8 cellular contexts compared by ENCODE assay signal in genomic region chr2:206765242-206766056, GRCh38.
A peak's percentile ranks its signal among the peaks of the same experiment; 100 is the strongest.
DNase-seq lines count a peak whose midpoint lies in the region; ATAC-seq and TF ChIP-seq lines count a peak whose summit lies in the region.

TSS of gene FASTKD2 (plus strand) at chr2:206765606. CDS start at chr2:206766694, 1,088 bp downstream.
TSS of gene MDH1B (minus strand) at chr2:206765328. CDS start at chr2:206765271, 57 bp downstream.

- peak within 1 kb of the TSS in 2 of 3 experiments; percentile 92 to 98 for H3K4me3 Mint-ChIP-seq in nephron

- CTCF ChIA-PET in RWPE1 (lab: Yijun Ruan, JAX), result interaction anchor here (0.7 to 0.9 kb wide), 3 partner anchors 35 to 153 kb away, joined by 3 to 5 read pairs (median 4); no protein-coding TSS in a partner anchor

- TF ChIP-seq CTCF in LNCaP clone FGC (IDR thresholded peaks at IDR 0.05; ENCODE audit: control insufficient read depth, extremely low read depth, insufficient read depth) (no peak), RWPE1 (conservative IDR thresholded peaks at IDR 0.05; ENCODE audit: low read depth) (no peak), nephron (IDR thresholded peaks at IDR 0.05; ENCODE audit: unreplicated experiment in 3 of 3) (no peak)

- no peaks in the 10 kb centered on the region for H3K27me3 Mint-ChIP-seq in nephron (ENCODE audit: low read depth)

- H3K4me3 ChIP-seq in LNCaP clone FGC (ENCODE audit: low read depth, low read length), result peak within 1 kb of the TSS; percentile 76

- H3K36me3 Mint-ChIP-seq in nephron (ENCODE audit: low read depth), result peaks cover 18% of the 10 kb centered on the region

- peak within 1 kb of the TSS; percentile 97 to 98 (median 97) for H3K27ac Mint-ChIP-seq in nephron

- peak within 1 kb of the TSS; percentile 91 for H3K27ac ChIP-seq in RWPE1

- ATAC-seq in stimulated activated naive CD8-positive, alpha-beta T cell treated with anti-CD3 and anti-CD28 coated beads, Interleukin-15, Interleukin-2, amounts not matched to agents 100 U/mL and 50 U/mL, for 24 hours, result peak; percentile 87

- H3K9me3 Mint-ChIP-seq in nephron, result no peaks in the 10 kb centered on the region

- H3K4me1 Mint-ChIP-seq in nephron, result peaks cover 18% of the 10 kb centered on the region

- POLR2A ChIA-PET in RWPE1 (lab: Yijun Ruan, JAX; ENCODE audit: low non-redundant PET), result interaction anchor here (0.6 kb wide), 1 partner anchor 369 kb away, joined by 3 read pairs; no protein-coding TSS in a partner anchor

- DNase-seq in EH (ENCODE audit: low read depth) (peak; percentile 95), GOT3 (lab: John Stamatoyannopoulos, UW) (peak; percentile 82), LNCaP clone FGC (ENCODE audit: low read depth) (peak; percentile 85), RWPE1 (ENCODE audit: low spot score) (peak; percentile 92), fibroblast of the conjunctiva (ENCODE audit: low read depth) (peak; percentile 90)
- peak; percentile 72 for DNase-seq in activated effector memory CD4-positive, alpha-beta T cell treated with Interleukin-2 at 50 U/mL for 16 hours
- DNase-seq in stimulated activated naive CD8-positive, alpha-beta T cell treated with anti-CD3 and anti-CD28 coated beads, Interleukin-15, Interleukin-2, amounts not matched to agents 100 U/mL and 50 U/mL, for 24 hours, result peak; percentile 89

Comparison
In these comparisons a context has a peak if more than half of its experiments do, and no peak if none do; other contexts are left out.
1. Peak in every context shown above with its lines: DNase-seq, ATAC-seq, H3K4me3 ChIP-seq and H3K27ac ChIP-seq.